ENCODE assay signal across 32 cellular contexts in genomic region chr12:91680864-91681263, GRCh38.
"Had no signal": no experiment of that assay in that cellular context is flagged by ENCODE, and none has a peak within 500 bp of the region (broad histone marks: within the 10 kb centered on the region; RNA-seq: fewer than 3 reads in every experiment).

No MANE protein-coding gene starts in this region.

- H3K4me1 ChIP-seq: ascending aorta, breast epithelium, colonic mucosa, esophagus squamous epithelium, gastroesophageal sphincter had no signal

- DNase-seq: activated CD4-positive, alpha-beta memory T cell treated with anti-CD3 and anti-CD28 coated beads, Interleukin-2, amount 10 ng/mL, durations not matched to agents 7 days and 5 days; activated CD4-positive, alpha-beta T cell treated with anti-CD3 and anti-CD28 coated beads for 1 hour; activated CD4-positive, alpha-beta T cell treated with anti-CD3 and anti-CD28 coated beads for 4 hours; activated CD4-positive, alpha-beta T cell treated with anti-CD3 and anti-CD28 coated beads, Interleukin-2, amount 10 ng/mL, durations not matched to agents 7 days and 5 days; activated CD4-positive, alpha-beta T cell treated with anti-CD3 and anti-CD28 coated beads, Interleukin-2, amount 50 U/mL, for 4 hours; activated CD8-positive, alpha-beta memory T cell treated with anti-CD3 and anti-CD28 coated beads, Interleukin-2, amount 50 U/mL, for 48 hours; activated gamma-delta T cell; activated naive CD4-positive, alpha-beta T cell; activated naive CD4-positive, alpha-beta T cell treated with anti-CD3 and anti-CD28 coated beads, Interleukin-2, amount 10 ng/mL, durations not matched to agents 7 days and 5 days; activated naive CD8-positive, alpha-beta T cell treated with anti-CD3 and anti-CD28 coated beads, Interleukin-2, amount 10 ng/mL, durations not matched to agents 7 days and 5 days; activated T-cell treated with anti-CD3 and anti-CD28 coated beads for 4 hours; activated T-cell treated with anti-CD3 and anti-CD28 coated beads, Interleukin-2, amount 50 U/mL, for 24 hours; activated T-cell treated with anti-CD3 and anti-CD28 coated beads, Interleukin-2, amount 50 U/mL, for 72 hours; central memory CD4-positive, alpha-beta T cell; cerebellar nuclear complex; colonic mucosa; effector CD8-positive, alpha-beta T cell; esophagus squamous epithelium; foreskin melanocyte; head of caudate nucleus; T-helper 17 cell; T1000 had no signal

- H3K4me1 Mint-ChIP-seq: activated CD4-positive, alpha-beta memory T cell treated with anti-CD3 and anti-CD28 coated beads, Interleukin-2, amount 10 ng/mL, durations not matched to agents 7 days and 5 days; activated naive CD4-positive, alpha-beta T cell treated with anti-CD3 and anti-CD28 coated beads, Interleukin-2, amount 10 ng/mL, durations not matched to agents 7 days and 5 days; brain; T-helper 17 cell; WTC11 had no signal

- H3K4me3 Mint-ChIP-seq: activated CD4-positive, alpha-beta memory T cell treated with anti-CD3 and anti-CD28 coated beads, Interleukin-2, amount 10 ng/mL, durations not matched to agents 7 days and 5 days; activated CD4-positive, alpha-beta T cell treated with anti-CD3 and anti-CD28 coated beads, Interleukin-2, amount 10 ng/mL, durations not matched to agents 7 days and 5 days; activated naive CD4-positive, alpha-beta T cell treated with anti-CD3 and anti-CD28 coated beads, Interleukin-2, amount 10 ng/mL, durations not matched to agents 7 days and 5 days; activated naive CD8-positive, alpha-beta T cell treated with anti-CD3 and anti-CD28 coated beads, Interleukin-2, amount 10 ng/mL, durations not matched to agents 7 days and 5 days; activated T-cell treated with anti-CD3 and anti-CD28 coated beads, Interleukin-2, amount 50 U/mL, for 24 hours; activated T-cell treated with anti-CD3 and anti-CD28 coated beads, Interleukin-2, amount 50 U/mL, for 72 hours; brain; T-helper 17 cell; T-helper 2 cell treated with Interferon-gamma antibody and Interleukin-4, amounts not matched to agents 5 μg/mL and 100 μg/mL, for 36 hours; WTC11 had no signal

- H3K27me3 Mint-ChIP-seq: activated CD4-positive, alpha-beta memory T cell treated with anti-CD3 and anti-CD28 coated beads, Interleukin-2, amount 10 ng/mL, durations not matched to agents 7 days and 5 days; activated CD4-positive, alpha-beta T cell treated with anti-CD3 and anti-CD28 coated beads, Interleukin-2, amount 10 ng/mL, durations not matched to agents 7 days and 5 days; activated naive CD8-positive, alpha-beta T cell treated with anti-CD3 and anti-CD28 coated beads, Interleukin-2, amount 10 ng/mL, durations not matched to agents 7 days and 5 days; activated T-cell treated with anti-CD3 and anti-CD28 coated beads, Interleukin-2, amount 50 U/mL, for 24 hours; brain had no signal

- H3K27ac ChIP-seq: ascending aorta, breast epithelium, cardiac muscle cell, colonic mucosa, epithelial cell of prostate, esophagus squamous epithelium, gastroesophageal sphincter, VCaP had no signal

- H3K9me3 ChIP-seq: ascending aorta, breast epithelium, colonic mucosa, esophagus squamous epithelium, gastroesophageal sphincter had no signal

- H3K27me3 ChIP-seq: ascending aorta, breast epithelium, cardiac muscle cell, colonic mucosa, esophagus squamous epithelium, gastroesophageal sphincter had no signal

- H3K36me3 Mint-ChIP-seq: activated naive CD4-positive, alpha-beta T cell treated with anti-CD3 and anti-CD28 coated beads, Interleukin-2, amount 10 ng/mL, durations not matched to agents 7 days and 5 days; activated naive CD4-positive, alpha-beta T cell treated with anti-CD3 and anti-CD28 coated beads, Interleukin-2, amount 50 U/mL, for 72 hours; brain; WTC11 had no signal

- ATAC-seq: activated naive CD4-positive, alpha-beta T cell treated with anti-CD3 and anti-CD28 coated beads, Interleukin-2, amount 50 U/mL, for 72 hours; activated T-cell treated with anti-CD3 and anti-CD28 coated beads, Interleukin-2, amount 50 U/mL, for 72 hours; gastroesophageal sphincter; T-helper 17 cell; WTC11 had no signal

- H3K36me3 ChIP-seq: ascending aorta, breast epithelium, cardiac muscle cell, colonic mucosa, esophagus squamous epithelium, gastroesophageal sphincter had no signal

- H3K27ac Mint-ChIP-seq: activated CD4-positive, alpha-beta memory T cell treated with anti-CD3 and anti-CD28 coated beads, Interleukin-2, amount 10 ng/mL, durations not matched to agents 7 days and 5 days; activated CD4-positive, alpha-beta T cell treated with anti-CD3 and anti-CD28 coated beads, Interleukin-2, amount 10 ng/mL, durations not matched to agents 7 days and 5 days; activated naive CD4-positive, alpha-beta T cell treated with anti-CD3 and anti-CD28 coated beads, Interleukin-2, amount 10 ng/mL, durations not matched to agents 7 days and 5 days; activated naive CD4-positive, alpha-beta T cell treated with anti-CD3 and anti-CD28 coated beads, Interleukin-2, amount 50 U/mL, for 72 hours; activated naive CD8-positive, alpha-beta T cell treated with anti-CD3 and anti-CD28 coated beads, Interleukin-2, amount 10 ng/mL, durations not matched to agents 7 days and 5 days; activated T-cell treated with anti-CD3 and anti-CD28 coated beads, Interleukin-2, amount 50 U/mL, for 24 hours; activated T-cell treated with anti-CD3 and anti-CD28 coated beads, Interleukin-2, amount 50 U/mL, for 72 hours; T-helper 17 cell; T-helper 2 cell treated with Interferon-gamma antibody and Interleukin-4, amounts not matched to agents 5 μg/mL and 100 μg/mL, for 36 hours; WTC11 had no signal

- H3K9me3 Mint-ChIP-seq: activated CD4-positive, alpha-beta memory T cell treated with anti-CD3 and anti-CD28 coated beads, Interleukin-2, amount 10 ng/mL, durations not matched to agents 7 days and 5 days; activated naive CD4-positive, alpha-beta T cell treated with anti-CD3 and anti-CD28 coated beads, Interleukin-2, amount 10 ng/mL, durations not matched to agents 7 days and 5 days; activated T-cell treated with anti-CD3 and anti-CD28 coated beads, Interleukin-2, amount 50 U/mL, for 24 hours; activated T-cell treated with anti-CD3 and anti-CD28 coated beads, Interleukin-2, amount 50 U/mL, for 72 hours; WTC11 had no signal

- H3K4me3 ChIP-seq: ascending aorta, breast epithelium, cardiac muscle cell, colonic mucosa, esophagus squamous epithelium, gastroesophageal sphincter had no signal
